Comparison of ENCODE assay signal across 13 cellular contexts in the genomic region with DNA sequence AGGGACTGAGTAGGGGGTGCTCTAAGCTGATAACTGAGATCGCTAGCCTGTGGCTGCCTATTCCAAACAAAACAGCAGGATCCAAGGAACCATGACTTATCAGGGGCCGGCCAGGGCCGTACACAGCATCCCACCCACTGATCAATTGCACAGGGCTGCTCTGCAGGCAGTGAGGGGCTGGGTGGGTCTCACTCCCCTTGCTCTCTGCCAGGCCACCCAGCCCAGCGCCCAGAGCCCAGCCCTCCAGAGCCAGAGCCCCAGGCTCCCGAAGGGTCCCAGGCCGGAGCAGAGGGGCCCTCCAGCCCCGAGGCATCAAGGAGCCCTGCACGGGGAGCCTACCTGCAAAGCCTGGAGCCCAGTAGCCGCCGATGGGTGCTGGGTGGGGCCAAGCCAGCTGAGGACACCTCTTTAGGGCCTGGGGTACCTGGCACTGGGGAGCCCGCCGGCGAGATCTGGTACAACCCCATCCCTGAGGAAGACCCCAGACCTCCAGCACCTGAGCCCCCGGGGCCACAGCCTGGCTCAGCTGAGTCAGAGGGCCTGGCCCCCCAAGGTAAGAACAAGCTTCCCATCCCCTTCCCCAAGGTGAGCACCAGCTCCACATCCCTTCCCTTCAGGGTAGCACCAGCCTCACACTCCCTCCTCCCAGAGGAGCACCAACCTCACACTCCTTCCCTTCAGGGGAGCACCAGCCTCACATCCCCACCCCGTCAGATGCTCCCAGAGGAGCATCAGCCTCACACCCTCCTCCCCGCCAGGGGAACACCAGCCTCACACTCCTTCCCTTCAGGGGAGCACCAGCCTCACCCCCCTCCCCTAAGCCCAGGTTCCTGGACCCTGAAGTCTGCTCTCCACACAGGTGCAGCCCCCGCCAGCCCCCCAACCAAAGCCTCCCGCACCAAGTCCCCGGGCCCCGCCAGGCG. TPM values are rescaled to one million over a fixed set of nuclear protein-coding genes. Genes with fewer than 3 reads are reported as not detected.
DNase-seq lines count a peak whose midpoint lies in the region; ATAC-seq and TF ChIP-seq lines count a peak whose summit lies in the region.
"Had no signal": no experiment of that assay in that cellular context is flagged by ENCODE, and none has a peak within 500 bp of the region (broad histone marks: within the 10 kb centered on the region; RNA-seq: fewer than 3 reads in every experiment).

No MANE protein-coding gene starts in this region.

- H3K36me3 ChIP-seq in rectal smooth muscle tissue (ENCODE audit: control insufficient read depth, insufficient read depth, low read length) = peaks cover 19% of the 10 kb centered on the region

- no peaks in the 10 kb centered on the region for H3K27me3 ChIP-seq in rectal smooth muscle tissue (ENCODE audit: control insufficient read depth, insufficient read depth, low read length)
- H3K27me3 ChIP-seq: BLaER1 treated with 17β-estradiol and CSF1 and Interleukin-3, amounts not matched to agents 10 nM and 100 nM had no signal

- POLR2A ChIA-PET in RWPE1 (lab: Yijun Ruan, JAX; ENCODE audit: low non-redundant PET) = no interaction called here

- DNase-seq in AG10803 (ENCODE audit: low read depth) (no peak), RWPE1 (ENCODE audit: low spot score) (no peak), fibroblast of mammary gland (ENCODE audit: low read depth) (no peak), G401 (ENCODE audit: low spot score) (no peak)
- DNase-seq: activated naive CD8-positive, alpha-beta T cell treated with anti-CD3 and anti-CD28 coated beads, Interleukin-2, amount 50 U/mL, for 24 hours; hypothalamus; MM.1S; NCI-H345 had no signal

- H3K4me3 ChIP-seq in AG10803 (ENCODE audit: low read length) (peak overlapping the region; percentile 67), fibroblast of mammary gland (ENCODE audit: control insufficient read depth, low read depth, low read length) (peak overlapping the region; percentile 75), rectal smooth muscle tissue (ENCODE audit: low read length) (no peak overlapping the region)
- H3K4me3 ChIP-seq: BLaER1 treated with 17β-estradiol and CSF1 and Interleukin-3, amounts not matched to agents 10 nM and 100 nM had no signal

- H3K9ac ChIP-seq in rectal smooth muscle tissue (ENCODE audit: low read length) = no peak overlapping the region

- peak overlapping the region; percentile 90 for H3K27ac ChIP-seq in RWPE1
- H3K27ac ChIP-seq in rectal smooth muscle tissue (ENCODE audit: low read depth, low read length) = peak overlapping the region; percentile 89
- H3K27ac ChIP-seq: BLaER1 treated with 17β-estradiol and CSF1 and Interleukin-3, amounts not matched to agents 10 nM and 100 nM had no signal

- TF ChIP-seq CTCF in AG10803 (conservative IDR thresholded peaks at IDR 0.05; ENCODE audit: low read length) (no peak), RWPE1 (conservative IDR thresholded peaks at IDR 0.05; ENCODE audit: low read depth) (no peak), fibroblast of mammary gland (conservative IDR thresholded peaks at IDR 0.05; ENCODE audit: control insufficient read depth, insufficient read depth, low read depth, low read length) (no peak)

- CTCF ChIA-PET in RWPE1 (lab: Yijun Ruan, JAX) = no interaction called here

- H3K4me1 ChIP-seq in rectal smooth muscle tissue (ENCODE audit: control insufficient read depth, insufficient read depth, low read length) = peaks cover 6% of the 10 kb centered on the region

- in situ Hi-C loops in G401 (cut with HindIII; ENCODE audit: low sequenced_read_pairs) = no loop called here

- ATAC-seq in GM18909 (IDR thresholded peaks at IDR 0.05; ENCODE audit: poor library complexity, unreplicated experiment) (no peak), HG03521 (IDR thresholded peaks at IDR 0.05; ENCODE audit: unreplicated experiment) (no peak), GM21447 (IDR thresholded peaks at IDR 0.05; ENCODE audit: unreplicated experiment) (no peak)

RNA-seq across cellular contexts. Expression of gene SYDE1, which starts 1.9 kb away (rescaled TPM):
- total RNA-seq in G401 (2014; rRNA removed; shearing (Covaris generic)) = 43.0 and 56.5 TPM in 2 replicates

RNA-seq across cellular contexts. Expression of gene OR1I1, which starts 27.1 kb away (rescaled TPM):
- not detected in 2 replicates for total RNA-seq in G401 (2014; rRNA removed; shearing (Covaris generic))

RNA-seq across cellular contexts. Expression of gene CASP14, which starts 59.8 kb away (rescaled TPM):
- total RNA-seq in G401 (2014; rRNA removed; shearing (Covaris generic)) = not detected in 2 replicates
